Comparison of ENCODE assay signal across 8 cellular contexts in genomic region chr13:39602277-39602613, GRCh38. TPM values are rescaled to one million over a fixed set of nuclear protein-coding genes. Genes with fewer than 3 reads are reported as not detected.
DNase-seq lines count a peak whose midpoint lies in the region; ATAC-seq, FAIRE-seq and TF ChIP-seq lines count a peak whose summit lies in the region.

No MANE protein-coding gene starts in this region.

- no peaks in the 10 kb centered on the region for H3K79me2 ChIP-seq in GM23338 (replicated peaks; ENCODE audit: insufficient read depth)
- H3K79me2 ChIP-seq in H1 (ENCODE audit: control insufficient read depth in 1 of 2, insufficient read depth in 2 of 2, low read length in 2 of 2) = no peaks in the 10 kb centered on the region

- H2BK12ac ChIP-seq in H1 (ENCODE audit: low read depth, low read length) = no peak overlapping the region

- no peak overlapping the region for H3K56ac ChIP-seq in H1 (replicated peaks; ENCODE audit: insufficient read length, low read depth, low read length)

- no peak overlapping the region for H2BK20ac ChIP-seq in H1 (ENCODE audit: low read length)

- no peak for FAIRE-seq in H1 (lab: Jason Lieb, UNC)

- no peak overlapping the region for H3K27ac ChIP-seq in GM23338 (ENCODE audit: low read depth)
- H3K27ac ChIP-seq in H1 (ENCODE audit: low read depth, low read length) = no peak overlapping the region

- TF ChIP-seq CTCF in GM23338 (conservative IDR thresholded peaks at IDR 0.05; ENCODE audit: low read depth in 2 of 2) (no peak), H1 (IDR thresholded peaks at IDR 0.05; ENCODE audit: control extremely low read depth in 1 of 3, insufficient read depth in 1 of 3, low read depth in 1 of 3, low read length in 3 of 3) (no peak), osteocyte (IDR thresholded peaks at IDR 0.05) (no peak)

- H4K5ac ChIP-seq in H1 (ENCODE audit: insufficient read length, low read depth, low read length) = no peak overlapping the region

- H3K27me3 Mint-ChIP-seq in GM23338 (ENCODE audit: insufficient read depth, low read depth, poor library complexity) (peaks cover 26% of the 10 kb centered on the region), osteocyte (ENCODE audit: unreplicated experiment) (no peaks in the 10 kb centered on the region)

- H3K4me3 ChIP-seq in GM23338 (peak overlapping the region; percentile 91), H1 (ENCODE audit: extremely low read depth in 1 of 4, insufficient read depth in 2 of 4, low read depth in 3 of 4, low read length in 4 of 4) (peak overlapping the region; percentile 42 to 88 (median 78))

- no peak for TF ChIP-seq EP300 in H1 (IDR thresholded peaks at IDR 0.05; ENCODE audit: borderline replicate concordance in 1 of 2, low read depth in 2 of 2, low read length in 2 of 2)

- H3K36me3 Mint-ChIP-seq in GM23338 (ENCODE audit: low read depth) = no peaks in the 10 kb centered on the region; the same call in 2 of the 3 replicates
- H3K36me3 Mint-ChIP-seq in osteocyte (ENCODE audit: unreplicated experiment) = peaks cover 13% of the 10 kb centered on the region

- H3K4me3 Mint-ChIP-seq in GM23338 (peak overlapping the region; percentile 91), osteocyte (ENCODE audit: unreplicated experiment) (peak overlapping the region; percentile 96)

- no peak overlapping the region for H3K4ac ChIP-seq in H1 (replicated peaks; ENCODE audit: insufficient read length, low read depth, low read length)

- H2AFZ ChIP-seq in GM23338 = peak overlapping the region; percentile 98
- H2AFZ ChIP-seq in H1 (ENCODE audit: low read length) = no peak overlapping the region

- H3K9me3 ChIP-seq in H1 (ENCODE audit: insufficient read depth in 2 of 2, low read depth in 1 of 2, low read length in 1 of 2) = no peaks in the 10 kb centered on the region

- POLR2A ChIA-PET in H1 (lab: Charles Lee; ENCODE audit: partially characterized antibody) = interaction anchor here (0.8 to 1.6 kb wide), 2 partner anchors 160 to 185 kb away, joined by 3 to 4 read pairs; no protein-coding TSS in a partner anchor

- no peaks in the 10 kb centered on the region for H3K36me3 ChIP-seq in GM23338 (ENCODE audit: insufficient read depth)
- H3K36me3 ChIP-seq in H1 (ENCODE audit: control insufficient read depth in 2 of 4, insufficient read depth in 4 of 4, low read length in 3 of 4) = no peaks in the 10 kb centered on the region

- H4K20me1 ChIP-seq in GM23338 (replicated peaks; ENCODE audit: insufficient read depth) = no peaks in the 10 kb centered on the region
- H4K20me1 ChIP-seq in H1 (replicated peaks in 1 of 2; ENCODE audit: control insufficient read depth in 1 of 2, insufficient read depth in 2 of 2, low read length in 2 of 2) = no peaks in the 10 kb centered on the region

- H3K23me2 ChIP-seq in H1 (ENCODE audit: low read depth, low read length) = peaks cover 7% of the 10 kb centered on the region

- no peak overlapping the region; the same call in 1 of the 2 replicates for H2BK5ac ChIP-seq in H1 (ENCODE audit: low read depth, low read length)

- no peaks in the 10 kb centered on the region for H3K79me1 ChIP-seq in H1 (ENCODE audit: low read depth, low read length)

- peaks cover 45% of the 10 kb centered on the region for H3K27me3 ChIP-seq in GM23338 (ENCODE audit: insufficient read depth)
- H3K27me3 ChIP-seq in H1 (replicated peaks in 1 of 4; ENCODE audit: control insufficient read depth in 3 of 4, extremely low read depth in 1 of 4, insufficient read depth in 3 of 4, low read length in 3 of 4) = peaks cover 0 to 8% (median 4%) of the 10 kb centered on the region in 4 experiments; a peak in 2 of 7 replicates

- H3K9me2 ChIP-seq in GM23338 (ENCODE audit: insufficient read depth) = no peaks in the 10 kb centered on the region

- H3K4me1 Mint-ChIP-seq in GM23338 (peaks cover 17% of the 10 kb centered on the region), osteocyte (ENCODE audit: unreplicated experiment) (peaks cover 55% of the 10 kb centered on the region)

- H3K27ac Mint-ChIP-seq in GM23338 = no peak overlapping the region
- peak overlapping the region; percentile 85 for H3K27ac Mint-ChIP-seq in osteocyte (ENCODE audit: unreplicated experiment)

- H3K9me3 Mint-ChIP-seq in GM23338 (no peaks in the 10 kb centered on the region; the same call in 2 of the 3 replicates), osteocyte (ENCODE audit: unreplicated experiment) (no peaks in the 10 kb centered on the region)

- no peak overlapping the region for H2AK5ac ChIP-seq in H1 (ENCODE audit: low read depth, low read length)

- H2BK15ac ChIP-seq in H1 (ENCODE audit: low read length) = 0 out of 2 replicates have a peak overlapping the region, but pooled peaks have one; percentile 19

- H3F3A ChIP-seq in GM23338 (replicated peaks; ENCODE audit: low read depth) = no peaks in the 10 kb centered on the region

- CTCF ChIA-PET in H1 (lab: Charles Lee; ENCODE audit: partially characterized antibody) = interaction anchor here (0.9 to 3.8 kb wide), 6 partner anchors 10 to 328 kb away, joined by 3 to 19 read pairs (median 7); no protein-coding TSS in a partner anchor

- H2BK120ac ChIP-seq in H1 (replicated peaks; ENCODE audit: low read depth, low read length) = no peak overlapping the region

- H3K23ac ChIP-seq in H1 (ENCODE audit: insufficient read length) = no peak overlapping the region

- 4% methylated on average over 11 of the region's 11 CpGs; no CpG with 5 or more reads in 1 of the 2 experiments for WGBS in H1 (ENCODE audit: extremely low coverage in 1 of 2, insufficient coverage in 1 of 2, insufficient read length in 1 of 2, insufficient replicate concordance in 2 of 2, low coverage in 1 of 2, low lambda C conversion rate in 2 of 2, missing lambda C conversion rate in 1 of 2), 2 experiments

- TF ChIP-seq RAD21 in H1 (IDR thresholded peaks at IDR 0.05 in 1 of 2, conservative IDR thresholded peaks at IDR 0.05 in 1 of 2; ENCODE audit: low read depth in 2 of 2, low read length in 2 of 2) = no peak

- H3K18ac ChIP-seq in H1 (ENCODE audit: extremely low read depth, low read length) = peak overlapping the region; percentile 57

- ATAC-seq in GM18511 (IDR thresholded peaks at IDR 0.05; ENCODE audit: unreplicated experiment) (peak; percentile 37), GM23338 (no peak)

- H4K8ac ChIP-seq in H1 (ENCODE audit: extremely low read depth, insufficient read depth, low read length) = peak overlapping the region; percentile 57; the same call in 1 of the 2 replicates

- H3K4me2 ChIP-seq in GM23338 (peak overlapping the region; percentile 97), H1 (ENCODE audit: insufficient read depth in 1 of 2, low read depth in 2 of 2, low read length in 2 of 2) (peak overlapping the region; percentile 70 to 83)

- H3K9ac ChIP-seq in H1 (replicated peaks in 1 of 4; ENCODE audit: extremely low read depth in 1 of 4, low read depth in 3 of 4, low read length in 3 of 4) = peak overlapping the region in 2 of 4 experiments; percentile 20 to 22; a peak in 2 of 7 replicates

- no peak overlapping the region for H3K14ac ChIP-seq in H1 (ENCODE audit: insufficient read length)

- no peak overlapping the region for H4K91ac ChIP-seq in H1 (replicated peaks; ENCODE audit: insufficient read length, low read length)

- TF ChIP-seq POLR2A in H1 (IDR thresholded peaks at IDR 0.05; ENCODE audit: control extremely low read depth in 1 of 2, low read depth in 2 of 2, low read length in 2 of 2) = no peak

- H3K4me1 ChIP-seq in GM23338 (ENCODE audit: insufficient read depth) = peaks cover 12% of the 10 kb centered on the region
- peaks cover 0 to 6% (median 2%) of the 10 kb centered on the region in 4 experiments; a peak in 2 of 7 replicates for H3K4me1 ChIP-seq in H1 (replicated peaks in 1 of 4; ENCODE audit: control insufficient read depth in 3 of 4, insufficient read depth in 4 of 4, low read length in 3 of 4)

- DNase-seq in GM23338 (ENCODE audit: low spot score) = no peak
- peak; percentile 88 for DNase-seq in NAMALWA (ENCODE audit: low spot score)
- DNase-seq in H1 (ENCODE audit: low read depth in 1 of 2, low spot score in 2 of 2) = no peak
- no peak for DNase-seq in osteocyte (ENCODE audit: extremely low spot score, unreplicated experiment)
- no peak for DNase-seq in NCI-H510A treated with DMSO at 0.1 percent for 48 hours (lab: John Stamatoyannopoulos, UW)
- no peak for DNase-seq in NCI-H2107 (lab: John Stamatoyannopoulos, UW)
- no peak for DNase-seq in NCI-H1048 (lab: John Stamatoyannopoulos, UW)

TF ChIP-seq in H1, 55 proteins besides CTCF, POLR2A, EP300 and RAD21:
- TF ChIP-seq EZH2 (IDR thresholded peaks at IDR 0.05; ENCODE audit: low read depth, low read length, severe bottlenecking) = peak; percentile 27
- TF ChIP-seq CBX5 (IDR thresholded peaks at IDR 0.05; ENCODE audit: low read depth, low read length) = no peak
- 0 out of 2 replicates have a peak, but pooled peaks have one; percentile 34 for TF ChIP-seq MAX (IDR thresholded peaks at IDR 0.05)

RNA-seq across cellular contexts. Expression of gene LHFPL6, which starts 0.7 kb away (rescaled TPM):
- 5.2 and 9.5 TPM in 2 replicates for total RNA-seq in GM23338 (2014; rRNA removed; shearing (Covaris generic))
- polyA plus RNA-seq in GM23338 (2016; fragmentation: Nextera tagmentation; extraction: Ambion mirVana) = 7.1 and 7.8 TPM in 2 replicates
- total RNA-seq in H1 (2021; fragmentation: NEBNext Ultra II Directional; extraction: Animal tissue kit (Norgen Biotek cat#: 25700)) = 15.5 and 17.0 TPM in 2 replicates
- 7.6 and 7.9 TPM in 2 replicates for polyA plus RNA-seq in H1 (2011; rRNA removed)
- polyA plus RNA-seq in H1 (2011; cell fraction: cytosol; rRNA removed) = 13.1 TPM
- polyA plus RNA-seq in H1 (2011; cell fraction: nucleus; rRNA removed) = 4.7 TPM
- 8.0 to 16.5 TPM (median 12.7 TPM) in 4 replicates for polyA plus RNA-seq in H1 (2012, experiment 1 of 2)
- 1.7 TPM for polyA plus RNA-seq in H1 (2012, experiment 2 of 2)
- 7.0 TPM for polyA plus RNA-seq in H1 (2013, experiment 1 of 2)
- polyA plus RNA-seq in H1 (2013, experiment 2 of 2) = 9.1 TPM
- polyA minus RNA-seq in H1 (2011; rRNA and poly(A)+ RNA removed) = 10.3 and 10.5 TPM in 2 replicates
- polyA minus RNA-seq in H1 (2011; cell fraction: cytosol; rRNA and poly(A)+ RNA removed) = 5.7 TPM
- 12.0 TPM for polyA minus RNA-seq in H1 (2011; cell fraction: nucleus; rRNA and poly(A)+ RNA removed)
- 173 and 174 TPM in 2 replicates for total RNA-seq in osteocyte

RNA-seq across cellular contexts. Expression of gene COG6, which starts 53.2 kb away (rescaled TPM):
- 21.8 and 23.6 TPM in 2 replicates for total RNA-seq in GM23338 (2014; rRNA removed; shearing (Covaris generic))
- polyA plus RNA-seq in GM23338 (2016; fragmentation: Nextera tagmentation; extraction: Ambion mirVana) (5.9 and 10.0 TPM in 2 replicates), H1 (2011; rRNA removed) (4.8 and 8.8 TPM in 2 replicates)
- total RNA-seq in H1 (2021; fragmentation: NEBNext Ultra II Directional; extraction: Animal tissue kit (Norgen Biotek cat#: 25700)) = 19.2 and 22.3 TPM in 2 replicates
- polyA plus RNA-seq in H1 (2011; cell fraction: cytosol; rRNA removed) = 9.5 TPM
- 5.0 TPM for polyA plus RNA-seq in H1 (2011; cell fraction: nucleus; rRNA removed)
- polyA plus RNA-seq in H1 (2012, experiment 1 of 2) = 9.0 to 32.5 TPM (median 10.2 TPM) in 4 replicates
- 0.56 TPM for polyA plus RNA-seq in H1 (2012, experiment 2 of 2)
- polyA plus RNA-seq in H1 (2013, experiment 1 of 2) = 7.5 TPM
- polyA plus RNA-seq in H1 (2013, experiment 2 of 2) = 7.7 TPM
- polyA minus RNA-seq in H1 (2011; rRNA and poly(A)+ RNA removed) = 9.4 and 16.8 TPM in 2 replicates
- 48.9 TPM for polyA minus RNA-seq in H1 (2011; cell fraction: cytosol; rRNA and poly(A)+ RNA removed)
- polyA minus RNA-seq in H1 (2011; cell fraction: nucleus; rRNA and poly(A)+ RNA removed) = 24.1 TPM
- total RNA-seq in osteocyte = 38.7 and 42.4 TPM in 2 replicates
